ENCODE assay signal across 8 cellular contexts in genomic region chr11:61826930-61827572, GRCh38. TPM values are rescaled to one million over a fixed set of nuclear protein-coding genes. Genes with fewer than 3 reads are reported as not detected.
A peak's percentile ranks its signal among the peaks of the same experiment; 100 is the strongest.
DNase-seq lines count a peak whose midpoint lies in the region; ATAC-seq and TF ChIP-seq lines count a peak whose summit lies in the region.

No MANE protein-coding gene starts in this region.

- peak overlapping the region; percentile 71 for H3K4me3 ChIP-seq in iPS-15b (ENCODE audit: low read depth, low read length)
- H3K4me3 ChIP-seq in spleen, result peak overlapping the region; percentile 45 to 75 (median 58)

- no peaks in the 10 kb centered on the region for H3K27me3 ChIP-seq in iPS-15b (ENCODE audit: control insufficient read depth, insufficient read depth, low read length)
- H3K27me3 ChIP-seq in spleen (replicated peaks in 1 of 7), result peaks cover 0 to 28% (median 6%) of the 10 kb centered on the region in 7 donors

- H3K4me1 ChIP-seq in iPS-15b (ENCODE audit: control insufficient read depth, insufficient read depth, low read length), result peaks cover 4% of the 10 kb centered on the region
- peaks cover 8 to 57% (median 29%) of the 10 kb centered on the region in 6 donors for H3K4me1 ChIP-seq in spleen

- H3K9ac ChIP-seq in iPS-15b (ENCODE audit: low read depth, low read length), result peak overlapping the region; percentile 81

- CTCF ChIA-PET in HEK293T (lab: Yijun Ruan, JAX), result no interaction called here

- POLR2A ChIA-PET in HEK293T (lab: Yijun Ruan, JAX), result interaction anchor here (1.0 kb wide), 1 partner anchor 10 kb away, joined by 3 read pairs; the partner anchor contains the start of gene FADS1

- H3K9me3 ChIP-seq in iPS-15b (ENCODE audit: control insufficient read depth, insufficient read depth, low read length) (no peaks in the 10 kb centered on the region), spleen (no peaks in the 10 kb centered on the region)

- peaks cover 19% of the 10 kb centered on the region for H3K27me3 Mint-ChIP-seq in activated naive CD4-positive, alpha-beta T cell treated with anti-CD3 and anti-CD28 coated beads, Interleukin-2, amount 50 U/mL, for 24 hours
- peaks cover 5% of the 10 kb centered on the region for H3K27me3 Mint-ChIP-seq in IgD-negative memory B cell

- no peak for TF ChIP-seq CTCF in spleen (IDR thresholded peaks at IDR 0.05 in 8 of 11, conservative IDR thresholded peaks at IDR 0.05 in 3 of 11)

- peak overlapping the region in 7 of 8 donors; percentile 12 to 88 (median 71) for H3K27ac ChIP-seq in spleen

- H3K36me3 Mint-ChIP-seq in activated naive CD4-positive, alpha-beta T cell treated with anti-CD3 and anti-CD28 coated beads, Interleukin-2, amount 50 U/mL, for 24 hours, result no peaks in the 10 kb centered on the region
- peaks cover 2% of the 10 kb centered on the region for H3K36me3 Mint-ChIP-seq in IgD-negative memory B cell
- H3K36me3 Mint-ChIP-seq in activated naive CD4-positive, alpha-beta T cell treated with anti-CD3 and anti-CD28 coated beads, Interleukin-2, amount 50 U/mL, for 72 hours, result peaks cover 0 to 9% of the 10 kb centered on the region in 2 donors

- H3K4me3 Mint-ChIP-seq in activated naive CD4-positive, alpha-beta T cell treated with anti-CD3 and anti-CD28 coated beads, Interleukin-2, amount 50 U/mL, for 24 hours, result peak overlapping the region; percentile 83
- peak overlapping the region; percentile 32 to 90 (median 72) for H3K4me3 Mint-ChIP-seq in IgD-negative memory B cell

- H3K4me1 Mint-ChIP-seq in activated naive CD4-positive, alpha-beta T cell treated with anti-CD3 and anti-CD28 coated beads, Interleukin-2, amount 50 U/mL, for 24 hours, result peaks cover 6% of the 10 kb centered on the region
- H3K4me1 Mint-ChIP-seq in IgD-negative memory B cell, result peaks cover 6% of the 10 kb centered on the region in 3 donors

- intact Hi-C loops in spleen (cut with DNase I; ENCODE audit: low total_unique reads), result no loop called here

- H3K9me3 Mint-ChIP-seq in activated naive CD4-positive, alpha-beta T cell treated with anti-CD3 and anti-CD28 coated beads, Interleukin-2, amount 50 U/mL, for 24 hours, result no peaks in the 10 kb centered on the region
- no peaks in the 10 kb centered on the region for H3K9me3 Mint-ChIP-seq in IgD-negative memory B cell
- H3K9me3 Mint-ChIP-seq in activated naive CD4-positive, alpha-beta T cell treated with anti-CD3 and anti-CD28 coated beads, Interleukin-2, amount 50 U/mL, for 72 hours, result no peaks in the 10 kb centered on the region

- H3K36me3 ChIP-seq in iPS-15b (ENCODE audit: control insufficient read depth, insufficient read depth, low read length) (no peaks in the 10 kb centered on the region), spleen (no peaks in the 10 kb centered on the region)

- TF ChIP-seq POLR2A in spleen (IDR thresholded peaks at IDR 0.05), result no peak

- ATAC-seq in activated naive CD4-positive, alpha-beta T cell treated with anti-CD3 and anti-CD28 coated beads, Interleukin-2, amount 50 U/mL, for 72 hours, result no peak

- WGBS in spleen, 5 donors, result 14 to 24% (median 20%) methylated on average over 22 to 23 of the region's 23 CpGs

- no peak for DNase-seq in activated naive CD4-positive, alpha-beta T cell treated with anti-CD3 and anti-CD28 coated beads, Interleukin-2, amount 50 U/mL, for 16 hours
- DNase-seq in activated naive CD4-positive, alpha-beta T cell treated with anti-CD3 and anti-CD28 coated beads, Interleukin-2, amount 50 U/mL, for 72 hours (ENCODE audit: low spot score in 2 of 2), result no peak
- peak; percentile 81 for DNase-seq in spleen
- no peak for DNase-seq in HEK293T (ENCODE audit: extremely low spot score)
- no peak for DNase-seq in AG20443 (ENCODE audit: low spot score)

- no peak overlapping the region for H3K27ac Mint-ChIP-seq in activated naive CD4-positive, alpha-beta T cell treated with anti-CD3 and anti-CD28 coated beads, Interleukin-2, amount 50 U/mL, for 24 hours
- no peak overlapping the region for H3K27ac Mint-ChIP-seq in IgD-negative memory B cell
- peak overlapping the region; percentile 4 to 77 for H3K27ac Mint-ChIP-seq in activated naive CD4-positive, alpha-beta T cell treated with anti-CD3 and anti-CD28 coated beads, Interleukin-2, amount 50 U/mL, for 72 hours

TF ChIP-seq in HEK293T, 16 proteins besides CTCF, POLR2A, EP300 and RAD21:
- no peak for TF ChIP-seq HDGF (IDR thresholded peaks at IDR 0.05; ENCODE audit: borderline replicate concordance)
- no peak for TF ChIP-seq FOXA1 (IDR thresholded peaks at IDR 0.05)
- no peak for TF ChIP-seq L3MBTL2 (conservative IDR thresholded peaks at IDR 0.05)
- no peak for TF ChIP-seq FOXM1 (IDR thresholded peaks at IDR 0.05; ENCODE audit: borderline replicate concordance)
- TF ChIP-seq BHLHE40 (IDR thresholded peaks at IDR 0.05; ENCODE audit: borderline replicate concordance), result no peak
- TF ChIP-seq FOXK2 (IDR thresholded peaks at IDR 0.05), result no peak

RNA-seq across cellular contexts. Expression of gene FADS2, which starts 1.0 kb away (rescaled TPM):
- polyA plus RNA-seq in IgD-negative memory B cell (0.63 TPM), spleen (10 to 100 TPM in 2 of 3 donors, 1 to 10 TPM in 1; 5.5 to 16.8 (median 14.6) TPM)
- total RNA-seq in activated naive CD4-positive, alpha-beta T cell treated with anti-CD3 and anti-CD28 coated beads, Interleukin-2, amount 50 U/mL, for 72 hours, result 10 to 100 TPM; 42.6 to 55.1 TPM
- 10 to 100 TPM in 5 of 7 donors, 1 to 10 TPM in 2; 2.8 to 20.6 (median 11.1) TPM for total RNA-seq in spleen

RNA-seq across cellular contexts. Expression of gene FADS1, which starts 10.2 kb away (rescaled TPM):
- 1.6 TPM for polyA plus RNA-seq in IgD-negative memory B cell
- total RNA-seq in activated naive CD4-positive, alpha-beta T cell treated with anti-CD3 and anti-CD28 coated beads, Interleukin-2, amount 50 U/mL, for 72 hours, result 10 to 100 TPM; 16.1 to 28.9 TPM
- total RNA-seq in spleen, result 10 to 100 TPM in 6 of 7 donors, 1 to 10 TPM in 1; 8.6 to 25.6 (median 12.9) TPM
- 1 to 10 TPM; 2.2 to 6.7 (median 3.3) TPM for polyA plus RNA-seq in spleen

RNA-seq across cellular contexts. Expression of gene FEN1, which starts 34.3 kb away (rescaled TPM):
- polyA plus RNA-seq in IgD-negative memory B cell, result 12.6 TPM
- 100 to 1,000 TPM in 1 of 2 donors, 10 to 100 TPM in 1; 80.5 to 104 TPM for total RNA-seq in activated naive CD4-positive, alpha-beta T cell treated with anti-CD3 and anti-CD28 coated beads, Interleukin-2, amount 50 U/mL, for 72 hours
- total RNA-seq in spleen, result 10 to 100 TPM in 5 of 7 donors, 1 to 10 TPM in 2; 8.9 to 17.2 (median 14.8) TPM
- 10 to 100 TPM in 2 of 3 donors, 1 to 10 TPM in 1; 7.3 to 16.7 (median 15.9) TPM for polyA plus RNA-seq in spleen

RNA-seq across cellular contexts. Expression of gene TMEM258, which starts 34.7 kb away (rescaled TPM):
- 210 TPM for polyA plus RNA-seq in IgD-negative memory B cell
- 100 to 1,000 TPM; 145 to 153 TPM for total RNA-seq in activated naive CD4-positive, alpha-beta T cell treated with anti-CD3 and anti-CD28 coated beads, Interleukin-2, amount 50 U/mL, for 72 hours
- total RNA-seq in spleen, result 10 to 100 TPM; 52.4 to 85.2 (median 62.0) TPM
- 100 to 1,000 TPM; 122 to 185 (median 125) TPM for polyA plus RNA-seq in spleen

Comparison
In these comparisons a context has a peak if more than half of its experiments do, and no peak if none do; other contexts are left out.
1. H3K27ac Mint-ChIP-seq: peak in activated naive CD4-positive, alpha-beta T cell treated with anti-CD3 and anti-CD28 coated beads, Interleukin-2, amount 50 U/mL, for 72 hours (2 of 2); none in activated naive CD4-positive, alpha-beta T cell treated with anti-CD3 and anti-CD28 coated beads, Interleukin-2, amount 50 U/mL, for 24 hours (single experiment) and IgD-negative memory B cell (0 of 3).
2. RNA of gene FEN1, which starts 34.3 kb away (total RNA-seq): 80.5 to 104 TPM in activated naive CD4-positive, alpha-beta T cell treated with anti-CD3 and anti-CD28 coated beads, Interleukin-2, amount 50 U/mL, for 72 hours; 8.9 to 17.2 TPM in spleen; every median in the first group is over 4 times any median in the second.